18 cellular contexts compared by ENCODE assay signal in genomic region chr11:66789097-66789890, GRCh38. TPM values are rescaled to one million over a fixed set of nuclear protein-coding genes. Genes with fewer than 3 reads are reported as not detected.
DNase-seq lines count a peak whose midpoint lies in the region; ATAC-seq and TF ChIP-seq lines count a peak whose summit lies in the region.
"Had no signal": no experiment of that assay in that cellular context is flagged by ENCODE, and none has a peak within 500 bp of the region (broad histone marks: within the 10 kb centered on the region; RNA-seq: fewer than 3 reads in every experiment).

No MANE protein-coding gene starts in this region.

- H3K4me2 ChIP-seq in OCI-LY7 (ENCODE audit: low read length) = no peak overlapping the region

- H3K4me3 Mint-ChIP-seq in Caco-2 (ENCODE audit: unreplicated experiment) (peak overlapping the region; percentile 65), T-cell (no peak overlapping the region)

- peaks cover 45% of the 10 kb centered on the region for H3K4me1 Mint-ChIP-seq in Caco-2 (ENCODE audit: low read depth, unreplicated experiment)
- peaks cover 0 to 2% (median 0%) of the 10 kb centered on the region in 3 donors for H3K4me1 Mint-ChIP-seq in T-cell

- H3K79me2 ChIP-seq in OCI-LY7 (ENCODE audit: insufficient read depth, low read depth, low read length) = no peaks in the 10 kb centered on the region

- H3K36me3 ChIP-seq in Caco-2 (ENCODE audit: control insufficient read depth, insufficient read depth, low read length) (no peaks in the 10 kb centered on the region), OCI-LY7 (ENCODE audit: insufficient read depth, low read length) (peaks cover 24% of the 10 kb centered on the region)
- H3K36me3 ChIP-seq: upper lobe of right lung had no signal

- TF ChIP-seq CTCF in Caco-2 (IDR thresholded peaks at IDR 0.05; ENCODE audit: insufficient read depth in 1 of 2, low read depth in 1 of 2, low read length in 1 of 2, severe bottlenecking in 1 of 2, unreplicated experiment in 1 of 2) (no peak), OCI-LY7 (conservative IDR thresholded peaks at IDR 0.05; ENCODE audit: low read length) (no peak)

- ATAC-seq in T-cell (replicated peaks in 1 of 4) = no peak
- no peak for ATAC-seq in HG03565 (IDR thresholded peaks at IDR 0.05; ENCODE audit: unreplicated experiment)
- ATAC-seq: Right ventricle myocardium inferior, upper lobe of right lung had no signal

- peak overlapping the region; percentile 91 for H3K27ac Mint-ChIP-seq in Caco-2 (ENCODE audit: unreplicated experiment)
- no peak overlapping the region for H3K27ac Mint-ChIP-seq in T-cell

- no peaks in the 10 kb centered on the region for H3K27me3 Mint-ChIP-seq in Caco-2 (ENCODE audit: insufficient read depth, unreplicated experiment)
- no peaks in the 10 kb centered on the region for H3K27me3 Mint-ChIP-seq in T-cell

- POLR2A ChIA-PET in Caco-2 (lab: Charles Lee) = interaction anchor here (0.6 to 1.9 kb wide), 3 partner anchors 173 to 266 kb away, joined by 3 to 6 read pairs (median 5); partner anchors contain the start of gene RBM14
- POLR2A ChIA-PET in OCI-LY7 (lab: Charles Lee) = no interaction called here
- POLR2A ChIA-PET in T-cell (lab: Charles Lee) = no interaction called here

- no peaks in the 10 kb centered on the region for H4K20me1 ChIP-seq in OCI-LY7 (ENCODE audit: insufficient read depth, low read length)

- DNase-seq in Caco-2 = peak; percentile 53 to 81
- DNase-seq in HT-29 (ENCODE audit: low spot score) = peak; percentile 84
- no peak for DNase-seq in OCI-LY7 (ENCODE audit: low spot score)
- DNase-seq in iris pigment epithelial cell (ENCODE audit: low read depth) = peak; percentile 10
- no peak for DNase-seq in T-cell
- DNase-seq in activated CD4-positive, alpha-beta T cell treated with anti-CD3 and anti-CD28 coated beads for 4 hours = no peak
- no peak for DNase-seq in NCI-H446 treated with DMSO at 0.1 percent for 48 hours (lab: John Stamatoyannopoulos, UW)
- DNase-seq: amniotic stem cell; DMS 273 treated with DMSO at 0.1 percent for 48 hours; H7; NCI-H1048; NCI-H526; stimulated activated naive CD4-positive, alpha-beta T cell; T-helper 9 cell; upper lobe of right lung had no signal

- H3K9me2 ChIP-seq in OCI-LY7 (ENCODE audit: insufficient read depth, low read length) = no peaks in the 10 kb centered on the region

- H3K4me1 ChIP-seq in Caco-2 (peaks cover 37% of the 10 kb centered on the region), OCI-LY7 (ENCODE audit: insufficient read depth, low read length, poor library complexity, severe bottlenecking) (peaks cover 12% of the 10 kb centered on the region)
- H3K4me1 ChIP-seq: upper lobe of right lung had no signal

- H3K9me3 ChIP-seq in Caco-2 = no peaks in the 10 kb centered on the region
- no peaks in the 10 kb centered on the region for H3K9me3 ChIP-seq in OCI-LY7 (ENCODE audit: low read length)
- H3K9me3 ChIP-seq: upper lobe of right lung had no signal

- no peaks in the 10 kb centered on the region for H3K9me3 Mint-ChIP-seq in Caco-2 (ENCODE audit: unreplicated experiment)
- H3K9me3 Mint-ChIP-seq in T-cell = no peaks in the 10 kb centered on the region

- no peak overlapping the region for H3K4me3 ChIP-seq in Caco-2 (ENCODE audit: low read depth, low read length)
- no peak overlapping the region for H3K4me3 ChIP-seq in OCI-LY7 (ENCODE audit: low read depth, low read length, poor library complexity, severe bottlenecking)
- H3K4me3 ChIP-seq: skin epidermis, upper lobe of right lung had no signal

- H3K27ac ChIP-seq in OCI-LY7 (ENCODE audit: low read depth, low read length, poor library complexity, severe bottlenecking) = no peak overlapping the region
- H3K27ac ChIP-seq: skin epidermis, upper lobe of right lung had no signal

- no peaks in the 10 kb centered on the region for H3K27me3 ChIP-seq in Caco-2 (replicated peaks; ENCODE audit: control insufficient read depth, insufficient read depth, low read length)
- H3K27me3 ChIP-seq: upper lobe of right lung had no signal

- CTCF ChIA-PET in Caco-2 (lab: Charles Lee) (interaction anchor here (0.6 to 1.5 kb wide), 9 partner anchors 45 to 380 kb away, joined by 3 to 5 read pairs (median 3); partner anchors contain the start of genes PELI3 and RBM4B), OCI-LY7 (lab: Charles Lee; ENCODE audit: unreplicated experiment) (no interaction called here), T-cell (lab: Charles Lee) (interaction anchor here in 1 of 2 donors (1.0 kb wide), 1 partner anchor 103 kb away, joined by 3 read pairs; no protein-coding TSS in a partner anchor)

- BruUV-seq in Caco-2 (replicated peaks; lab: Mats Ljungman, UMichigan) (no TSS peak), OCI-LY7 (replicated peaks; lab: Mats Ljungman, UMichigan) (TSS peak; percentile 29)

- peaks cover 41% of the 10 kb centered on the region for H3K36me3 Mint-ChIP-seq in Caco-2 (ENCODE audit: insufficient read depth, unreplicated experiment)
- peaks cover 3% of the 10 kb centered on the region for H3K36me3 Mint-ChIP-seq in T-cell

- intact Hi-C loops in Caco-2 (cut with micrococcal nuclease; ENCODE audit: unreplicated experiment) (loop anchor here (1.0 to 2.0 kb wide), 3 partner anchors 20 to 44 kb away; no protein-coding TSS in a partner anchor), OCI-LY7 (cut with micrococcal nuclease; ENCODE audit: unreplicated experiment) (no loop called here)

- no peak overlapping the region for H2AFZ ChIP-seq in OCI-LY7 (ENCODE audit: low read length)

RNA-seq across cellular contexts. Expression of gene RCE1, which starts 53.9 kb away (rescaled TPM):
- total RNA-seq in Caco-2 (2022) (57.6 and 60.7 TPM in 2 replicates), OCI-LY7 (2022) (31.6 and 34.9 TPM in 2 replicates), T-cell (10 to 100 TPM; 27.2 to 42.9 (median 34.1) TPM)
- total RNA-seq in HT-29 (2014; rRNA removed; shearing (Covaris generic)) = 122 and 138 TPM in 2 replicates
- total RNA-seq in OCI-LY7 (2014; rRNA removed; shearing (Covaris generic)) = 45.3 and 62.9 TPM in 2 replicates

Comparison
In these comparisons a context has a peak if more than half of its experiments do, and no peak if none do; other contexts are left out.
1. DNase-seq: peak in Caco-2 (2 of 2), HT-29 (single experiment) and iris pigment epithelial cell (single experiment); none in OCI-LY7 (single experiment), T-cell (0 of 34), activated CD4-positive, alpha-beta T cell treated with anti-CD3 and anti-CD28 coated beads for 4 hours (0 of 2) and NCI-H446 treated with DMSO at 0.1 percent for 48 hours (single experiment).